ENCODE assay signal across 2 cellular contexts in genomic region chr7:93301736-93302135, GRCh38.
TF ChIP-seq lines count a peak whose summit lies in the region.

No MANE protein-coding gene starts in this region.

TF ChIP-seq in HepG2, 621 proteins besides CTCF, POLR2A, EP300 and RAD21 (continued from another document):
- TF ChIP-seq, protein P1, sequence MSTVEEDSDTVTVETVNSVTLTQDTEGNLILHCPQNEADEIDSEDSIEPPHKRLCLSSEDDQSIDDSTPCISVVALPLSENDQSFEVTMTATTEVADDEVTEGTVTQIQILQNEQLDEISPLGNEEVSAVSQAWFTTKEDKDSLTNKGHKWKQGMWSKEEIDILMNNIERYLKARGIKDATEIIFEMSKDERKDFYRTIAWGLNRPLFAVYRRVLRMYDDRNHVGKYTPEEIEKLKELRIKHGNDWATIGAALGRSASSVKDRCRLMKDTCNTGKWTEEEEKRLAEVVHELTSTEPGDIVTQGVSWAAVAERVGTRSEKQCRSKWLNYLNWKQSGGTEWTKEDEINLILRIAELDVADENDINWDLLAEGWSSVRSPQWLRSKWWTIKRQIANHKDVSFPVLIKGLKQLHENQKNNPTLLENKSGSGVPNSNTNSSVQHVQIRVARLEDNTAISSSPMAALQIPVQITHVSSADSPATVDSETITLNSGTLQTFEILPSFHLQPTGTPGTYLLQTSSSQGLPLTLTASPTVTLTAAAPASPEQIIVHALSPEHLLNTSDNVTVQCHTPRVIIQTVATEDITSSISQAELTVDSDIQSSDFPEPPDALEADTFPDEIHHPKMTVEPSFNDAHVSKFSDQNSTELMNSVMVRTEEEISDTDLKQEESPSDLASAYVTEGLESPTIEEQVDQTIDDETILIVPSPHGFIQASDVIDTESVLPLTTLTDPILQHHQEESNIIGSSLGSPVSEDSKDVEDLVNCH (CRISPR knock-in tag; IDR thresholded peaks at IDR 0.05): no peak
- TF ChIP-seq CENPX (CRISPR knock-in tag; IDR thresholded peaks at IDR 0.05) (no peak), ZFP90 (CRISPR knock-in tag; IDR thresholded peaks at IDR 0.05; ENCODE audit: borderline replicate concordance) (no peak), SIN3A (IDR thresholded peaks at IDR 0.05; ENCODE audit: borderline replicate concordance, low read depth, low read length) (no peak)
- TF ChIP-seq, protein P2, sequence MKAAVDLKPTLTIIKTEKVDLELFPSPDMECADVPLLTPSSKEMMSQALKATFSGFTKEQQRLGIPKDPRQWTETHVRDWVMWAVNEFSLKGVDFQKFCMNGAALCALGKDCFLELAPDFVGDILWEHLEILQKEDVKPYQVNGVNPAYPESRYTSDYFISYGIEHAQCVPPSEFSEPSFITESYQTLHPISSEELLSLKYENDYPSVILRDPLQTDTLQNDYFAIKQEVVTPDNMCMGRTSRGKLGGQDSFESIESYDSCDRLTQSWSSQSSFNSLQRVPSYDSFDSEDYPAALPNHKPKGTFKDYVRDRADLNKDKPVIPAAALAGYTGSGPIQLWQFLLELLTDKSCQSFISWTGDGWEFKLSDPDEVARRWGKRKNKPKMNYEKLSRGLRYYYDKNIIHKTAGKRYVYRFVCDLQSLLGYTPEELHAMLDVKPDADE (CRISPR knock-in tag; IDR thresholded peaks at IDR 0.05): no peak
- TF ChIP-seq, protein P3, sequence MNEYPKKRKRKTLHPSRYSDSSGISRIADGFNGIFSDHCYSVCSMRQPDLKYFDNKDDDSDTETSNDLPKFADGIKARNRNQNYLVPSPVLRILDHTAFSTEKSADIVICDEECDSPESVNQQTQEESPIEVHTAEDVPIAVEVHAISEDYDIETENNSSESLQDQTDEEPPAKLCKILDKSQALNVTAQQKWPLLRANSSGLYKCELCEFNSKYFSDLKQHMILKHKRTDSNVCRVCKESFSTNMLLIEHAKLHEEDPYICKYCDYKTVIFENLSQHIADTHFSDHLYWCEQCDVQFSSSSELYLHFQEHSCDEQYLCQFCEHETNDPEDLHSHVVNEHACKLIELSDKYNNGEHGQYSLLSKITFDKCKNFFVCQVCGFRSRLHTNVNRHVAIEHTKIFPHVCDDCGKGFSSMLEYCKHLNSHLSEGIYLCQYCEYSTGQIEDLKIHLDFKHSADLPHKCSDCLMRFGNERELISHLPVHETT (CRISPR knock-in tag; conservative IDR thresholded peaks at IDR 0.05): no peak

TF ChIP-seq in GM23338, 12 proteins besides CTCF, POLR2A, EP300 and RAD21 (continued from another document):
- TF ChIP-seq ZNF462 (CRISPR knock-in tag; IDR thresholded peaks at IDR 0.05) (no peak), EZH2phosphoT487 (IDR thresholded peaks at IDR 0.05; ENCODE audit: unreplicated experiment) (no peak), CREB1 (CRISPR knock-in tag; IDR thresholded peaks at IDR 0.05; ENCODE audit: low read depth) (no peak), NANOG (IDR thresholded peaks at IDR 0.05; ENCODE audit: borderline replicate concordance) (no peak)
- TF ChIP-seq, protein P4, sequence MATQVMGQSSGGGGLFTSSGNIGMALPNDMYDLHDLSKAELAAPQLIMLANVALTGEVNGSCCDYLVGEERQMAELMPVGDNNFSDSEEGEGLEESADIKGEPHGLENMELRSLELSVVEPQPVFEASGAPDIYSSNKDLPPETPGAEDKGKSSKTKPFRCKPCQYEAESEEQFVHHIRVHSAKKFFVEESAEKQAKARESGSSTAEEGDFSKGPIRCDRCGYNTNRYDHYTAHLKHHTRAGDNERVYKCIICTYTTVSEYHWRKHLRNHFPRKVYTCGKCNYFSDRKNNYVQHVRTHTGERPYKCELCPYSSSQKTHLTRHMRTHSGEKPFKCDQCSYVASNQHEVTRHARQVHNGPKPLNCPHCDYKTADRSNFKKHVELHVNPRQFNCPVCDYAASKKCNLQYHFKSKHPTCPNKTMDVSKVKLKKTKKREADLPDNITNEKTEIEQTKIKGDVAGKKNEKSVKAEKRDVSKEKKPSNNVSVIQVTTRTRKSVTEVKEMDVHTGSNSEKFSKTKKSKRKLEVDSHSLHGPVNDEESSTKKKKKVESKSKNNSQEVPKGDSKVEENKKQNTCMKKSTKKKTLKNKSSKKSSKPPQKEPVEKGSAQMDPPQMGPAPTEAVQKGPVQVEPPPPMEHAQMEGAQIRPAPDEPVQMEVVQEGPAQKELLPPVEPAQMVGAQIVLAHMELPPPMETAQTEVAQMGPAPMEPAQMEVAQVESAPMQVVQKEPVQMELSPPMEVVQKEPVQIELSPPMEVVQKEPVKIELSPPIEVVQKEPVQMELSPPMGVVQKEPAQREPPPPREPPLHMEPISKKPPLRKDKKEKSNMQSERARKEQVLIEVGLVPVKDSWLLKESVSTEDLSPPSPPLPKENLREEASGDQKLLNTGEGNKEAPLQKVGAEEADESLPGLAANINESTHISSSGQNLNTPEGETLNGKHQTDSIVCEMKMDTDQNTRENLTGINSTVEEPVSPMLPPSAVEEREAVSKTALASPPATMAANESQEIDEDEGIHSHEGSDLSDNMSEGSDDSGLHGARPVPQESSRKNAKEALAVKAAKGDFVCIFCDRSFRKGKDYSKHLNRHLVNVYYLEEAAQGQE (IDR thresholded peaks at IDR 0.05; ENCODE audit: unreplicated experiment): no peak
TF ChIP-seq in GM23338: peak in this region for 0.
